ENCODE assay signal across 1 cellular context in the genomic region with DNA sequence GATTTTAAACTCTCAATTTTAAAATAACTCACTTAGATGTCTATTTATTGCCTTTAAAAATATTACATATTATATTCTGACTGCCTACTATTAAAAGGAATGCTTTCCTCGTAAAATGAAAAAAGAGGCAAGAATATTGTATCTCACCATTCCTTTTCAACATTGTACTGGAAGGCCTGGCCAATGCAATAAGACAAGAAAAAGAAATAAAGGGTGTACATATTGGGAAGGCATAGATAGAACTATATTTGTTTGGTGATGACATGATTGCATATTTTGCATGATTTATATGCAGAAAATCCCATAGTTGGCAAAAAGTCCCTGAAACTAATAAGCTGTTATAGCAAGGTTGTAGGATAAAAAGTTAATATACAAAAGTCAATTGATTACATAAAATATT.
TF ChIP-seq lines count a peak whose summit lies in the region.

No MANE protein-coding gene starts in this region.

TF ChIP-seq in GM23338, 12 proteins besides CTCF, POLR2A, EP300 and RAD21 (continued from another document):
- TF ChIP-seq, protein P1, sequence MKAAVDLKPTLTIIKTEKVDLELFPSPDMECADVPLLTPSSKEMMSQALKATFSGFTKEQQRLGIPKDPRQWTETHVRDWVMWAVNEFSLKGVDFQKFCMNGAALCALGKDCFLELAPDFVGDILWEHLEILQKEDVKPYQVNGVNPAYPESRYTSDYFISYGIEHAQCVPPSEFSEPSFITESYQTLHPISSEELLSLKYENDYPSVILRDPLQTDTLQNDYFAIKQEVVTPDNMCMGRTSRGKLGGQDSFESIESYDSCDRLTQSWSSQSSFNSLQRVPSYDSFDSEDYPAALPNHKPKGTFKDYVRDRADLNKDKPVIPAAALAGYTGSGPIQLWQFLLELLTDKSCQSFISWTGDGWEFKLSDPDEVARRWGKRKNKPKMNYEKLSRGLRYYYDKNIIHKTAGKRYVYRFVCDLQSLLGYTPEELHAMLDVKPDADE (IDR thresholded peaks at IDR 0.05) = no peak
- TF ChIP-seq ZNF114 (CRISPR knock-in tag; IDR thresholded peaks at IDR 0.05) (no peak), EZH2 (IDR thresholded peaks at IDR 0.05; ENCODE audit: low read depth, unreplicated experiment) (no peak), STAT1 (IDR thresholded peaks at IDR 0.05; ENCODE audit: unreplicated experiment) (no peak), EZH2phosphoT487 (IDR thresholded peaks at IDR 0.05; ENCODE audit: unreplicated experiment) (no peak), ZNF331 (CRISPR knock-in tag; IDR thresholded peaks at IDR 0.05; ENCODE audit: low read depth) (no peak), NANOG (IDR thresholded peaks at IDR 0.05; ENCODE audit: borderline replicate concordance) (no peak), POLR2AphosphoS5 (IDR thresholded peaks at IDR 0.05; ENCODE audit: low read depth) (no peak)
- TF ChIP-seq, protein P2, sequence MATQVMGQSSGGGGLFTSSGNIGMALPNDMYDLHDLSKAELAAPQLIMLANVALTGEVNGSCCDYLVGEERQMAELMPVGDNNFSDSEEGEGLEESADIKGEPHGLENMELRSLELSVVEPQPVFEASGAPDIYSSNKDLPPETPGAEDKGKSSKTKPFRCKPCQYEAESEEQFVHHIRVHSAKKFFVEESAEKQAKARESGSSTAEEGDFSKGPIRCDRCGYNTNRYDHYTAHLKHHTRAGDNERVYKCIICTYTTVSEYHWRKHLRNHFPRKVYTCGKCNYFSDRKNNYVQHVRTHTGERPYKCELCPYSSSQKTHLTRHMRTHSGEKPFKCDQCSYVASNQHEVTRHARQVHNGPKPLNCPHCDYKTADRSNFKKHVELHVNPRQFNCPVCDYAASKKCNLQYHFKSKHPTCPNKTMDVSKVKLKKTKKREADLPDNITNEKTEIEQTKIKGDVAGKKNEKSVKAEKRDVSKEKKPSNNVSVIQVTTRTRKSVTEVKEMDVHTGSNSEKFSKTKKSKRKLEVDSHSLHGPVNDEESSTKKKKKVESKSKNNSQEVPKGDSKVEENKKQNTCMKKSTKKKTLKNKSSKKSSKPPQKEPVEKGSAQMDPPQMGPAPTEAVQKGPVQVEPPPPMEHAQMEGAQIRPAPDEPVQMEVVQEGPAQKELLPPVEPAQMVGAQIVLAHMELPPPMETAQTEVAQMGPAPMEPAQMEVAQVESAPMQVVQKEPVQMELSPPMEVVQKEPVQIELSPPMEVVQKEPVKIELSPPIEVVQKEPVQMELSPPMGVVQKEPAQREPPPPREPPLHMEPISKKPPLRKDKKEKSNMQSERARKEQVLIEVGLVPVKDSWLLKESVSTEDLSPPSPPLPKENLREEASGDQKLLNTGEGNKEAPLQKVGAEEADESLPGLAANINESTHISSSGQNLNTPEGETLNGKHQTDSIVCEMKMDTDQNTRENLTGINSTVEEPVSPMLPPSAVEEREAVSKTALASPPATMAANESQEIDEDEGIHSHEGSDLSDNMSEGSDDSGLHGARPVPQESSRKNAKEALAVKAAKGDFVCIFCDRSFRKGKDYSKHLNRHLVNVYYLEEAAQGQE (IDR thresholded peaks at IDR 0.05; ENCODE audit: unreplicated experiment) = no peak
- TF ChIP-seq, protein P3, sequence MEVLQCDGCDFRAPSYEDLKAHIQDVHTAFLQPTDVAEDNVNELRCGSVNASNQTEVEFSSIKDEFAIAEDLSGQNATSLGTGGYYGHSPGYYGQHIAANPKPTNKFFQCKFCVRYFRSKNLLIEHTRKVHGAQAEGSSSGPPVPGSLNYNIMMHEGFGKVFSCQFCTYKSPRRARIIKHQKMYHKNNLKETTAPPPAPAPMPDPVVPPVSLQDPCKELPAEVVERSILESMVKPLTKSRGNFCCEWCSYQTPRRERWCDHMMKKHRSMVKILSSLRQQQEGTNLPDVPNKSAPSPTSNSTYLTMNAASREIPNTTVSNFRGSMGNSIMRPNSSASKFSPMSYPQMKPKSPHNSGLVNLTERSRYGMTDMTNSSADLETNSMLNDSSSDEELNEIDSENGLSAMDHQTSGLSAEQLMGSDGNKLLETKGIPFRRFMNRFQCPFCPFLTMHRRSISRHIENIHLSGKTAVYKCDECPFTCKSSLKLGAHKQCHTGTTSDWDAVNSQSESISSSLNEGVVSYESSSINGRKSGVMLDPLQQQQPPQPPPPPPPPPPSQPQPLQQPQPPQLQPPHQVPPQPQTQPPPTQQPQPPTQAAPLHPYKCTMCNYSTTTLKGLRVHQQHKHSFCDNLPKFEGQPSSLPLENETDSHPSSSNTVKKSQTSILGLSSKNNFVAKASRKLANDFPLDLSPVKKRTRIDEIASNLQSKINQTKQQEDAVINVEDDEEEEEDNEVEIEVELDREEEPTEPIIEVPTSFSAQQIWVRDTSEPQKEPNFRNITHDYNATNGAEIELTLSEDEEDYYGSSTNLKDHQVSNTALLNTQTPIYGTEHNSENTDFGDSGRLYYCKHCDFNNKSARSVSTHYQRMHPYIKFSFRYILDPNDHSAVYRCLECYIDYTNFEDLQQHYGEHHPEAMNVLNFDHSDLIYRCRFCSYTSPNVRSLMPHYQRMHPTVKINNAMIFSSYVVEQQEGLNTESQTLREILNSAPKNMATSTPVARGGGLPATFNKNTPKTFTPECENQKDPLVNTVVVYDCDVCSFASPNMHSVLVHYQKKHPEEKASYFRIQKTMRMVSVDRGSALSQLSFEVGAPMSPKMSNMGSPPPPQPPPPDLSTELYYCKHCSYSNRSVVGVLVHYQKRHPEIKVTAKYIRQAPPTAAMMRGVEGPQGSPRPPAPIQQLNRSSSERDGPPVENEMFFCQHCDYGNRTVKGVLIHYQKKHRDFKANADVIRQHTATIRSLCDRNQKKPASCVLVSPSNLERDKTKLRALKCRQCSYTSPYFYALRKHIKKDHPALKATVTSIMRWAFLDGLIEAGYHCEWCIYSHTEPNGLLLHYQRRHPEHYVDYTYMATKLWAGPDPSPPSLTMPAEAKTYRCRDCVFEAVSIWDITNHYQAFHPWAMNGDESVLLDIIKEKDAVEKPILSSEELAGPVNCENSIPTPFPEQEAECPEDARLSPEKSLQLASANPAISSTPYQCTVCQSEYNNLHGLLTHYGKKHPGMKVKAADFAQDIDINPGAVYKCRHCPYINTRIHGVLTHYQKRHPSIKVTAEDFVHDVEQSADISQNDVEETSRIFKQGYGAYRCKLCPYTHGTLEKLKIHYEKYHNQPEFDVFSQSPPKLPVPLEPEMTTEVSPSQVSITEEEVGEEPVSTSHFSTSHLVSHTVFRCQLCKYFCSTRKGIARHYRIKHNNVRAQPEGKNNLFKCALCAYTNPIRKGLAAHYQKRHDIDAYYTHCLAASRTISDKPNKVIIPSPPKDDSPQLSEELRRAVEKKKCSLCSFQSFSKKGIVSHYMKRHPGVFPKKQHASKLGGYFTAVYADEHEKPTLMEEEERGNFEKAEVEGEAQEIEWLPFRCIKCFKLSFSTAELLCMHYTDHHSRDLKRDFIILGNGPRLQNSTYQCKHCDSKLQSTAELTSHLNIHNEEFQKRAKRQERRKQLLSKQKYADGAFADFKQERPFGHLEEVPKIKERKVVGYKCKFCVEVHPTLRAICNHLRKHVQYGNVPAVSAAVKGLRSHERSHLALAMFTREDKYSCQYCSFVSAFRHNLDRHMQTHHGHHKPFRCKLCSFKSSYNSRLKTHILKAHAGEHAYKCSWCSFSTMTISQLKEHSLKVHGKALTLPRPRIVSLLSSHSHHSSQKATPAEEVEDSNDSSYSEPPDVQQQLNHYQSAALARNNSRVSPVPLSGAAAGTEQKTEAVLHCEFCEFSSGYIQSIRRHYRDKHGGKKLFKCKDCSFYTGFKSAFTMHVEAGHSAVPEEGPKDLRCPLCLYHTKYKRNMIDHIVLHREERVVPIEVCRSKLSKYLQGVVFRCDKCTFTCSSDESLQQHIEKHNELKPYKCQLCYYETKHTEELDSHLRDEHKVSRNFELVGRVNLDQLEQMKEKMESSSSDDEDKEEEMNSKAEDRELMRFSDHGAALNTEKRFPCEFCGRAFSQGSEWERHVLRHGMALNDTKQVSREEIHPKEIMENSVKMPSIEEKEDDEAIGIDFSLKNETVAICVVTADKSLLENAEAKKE (CRISPR knock-in tag; IDR thresholded peaks at IDR 0.05) = no peak
TF ChIP-seq in GM23338: peak in this region for 0.
